Comparison of ENCODE assay signal across 13 cellular contexts in genomic region chr3:188854395-188855149, GRCh38.
A peak's percentile ranks its signal among the peaks of the same experiment; 100 is the strongest.
DNase-seq lines count a peak whose midpoint lies in the region; ATAC-seq and TF ChIP-seq lines count a peak whose summit lies in the region.
"Had no signal": no experiment of that assay in that cellular context is flagged by ENCODE, and none has a peak within 500 bp of the region (broad histone marks: within the 10 kb centered on the region; RNA-seq: fewer than 3 reads in every experiment).

No MANE protein-coding gene starts in this region.

- no peaks in the 10 kb centered on the region for H3K36me3 ChIP-seq in esophagus (ENCODE audit: control insufficient read depth in 2 of 2, insufficient read depth in 2 of 2, low read length in 1 of 2)
- no peaks in the 10 kb centered on the region for H3K36me3 ChIP-seq in tibial artery
- no peaks in the 10 kb centered on the region for H3K36me3 ChIP-seq in GM23338 (ENCODE audit: insufficient read depth)

- POLR2A ChIA-PET in activated CD4-positive, alpha-beta memory T cell treated with anti-CD3 and anti-CD28 coated beads, Interleukin-2, amount 10 ng/mL, durations not matched to agents 7 days and 5 days (lab: Charles Lee), result no interaction called here

- CTCF ChIA-PET in activated CD4-positive, alpha-beta memory T cell treated with anti-CD3 and anti-CD28 coated beads, Interleukin-2, amount 10 ng/mL, durations not matched to agents 7 days and 5 days (lab: Charles Lee), result interaction anchor here (1.4 kb wide), 1 partner anchor 1114 kb away, joined by 3 read pairs; no protein-coding TSS in a partner anchor

- H3K27ac ChIP-seq in esophagus (ENCODE audit: low read depth in 2 of 2, low read length in 1 of 2), result peak overlapping the region; percentile 20 to 56
- H3K27ac ChIP-seq in tibial artery, result peak overlapping the region; percentile 16 to 59
- H3K27ac ChIP-seq in GM23338 (ENCODE audit: low read depth), result no peak overlapping the region

- TF ChIP-seq CTCF in tibial artery (IDR thresholded peaks at IDR 0.05), result no peak
- TF ChIP-seq CTCF in GM23338 (conservative IDR thresholded peaks at IDR 0.05; ENCODE audit: low read depth in 2 of 2), result no peak

- H3K9me3 ChIP-seq in esophagus (ENCODE audit: control insufficient read depth in 2 of 2, insufficient read depth in 1 of 2, low read depth in 1 of 2, low read length in 1 of 2) (no peaks in the 10 kb centered on the region), tibial artery (no peaks in the 10 kb centered on the region)

- H3K27me3 ChIP-seq in esophagus (ENCODE audit: control insufficient read depth in 1 of 2, insufficient read depth in 2 of 2, low read length in 2 of 2), result no peaks in the 10 kb centered on the region
- H3K27me3 ChIP-seq in tibial artery, result no peaks in the 10 kb centered on the region
- H3K27me3 ChIP-seq in GM23338 (ENCODE audit: insufficient read depth), result no peaks in the 10 kb centered on the region

- H3K4me1 Mint-ChIP-seq in GM23338, result no peaks in the 10 kb centered on the region; the same call in 2 of the 3 replicates
- no peaks in the 10 kb centered on the region for H3K4me1 Mint-ChIP-seq in activated CD4-positive, alpha-beta memory T cell treated with anti-CD3 and anti-CD28 coated beads, Interleukin-2, amount 10 ng/mL, durations not matched to agents 7 days and 5 days

- no peaks in the 10 kb centered on the region for H3F3A ChIP-seq in GM23338 (replicated peaks; ENCODE audit: low read depth)

- H3K9me3 Mint-ChIP-seq in GM23338, result no peaks in the 10 kb centered on the region
- H3K9me3 Mint-ChIP-seq in activated CD4-positive, alpha-beta memory T cell treated with anti-CD3 and anti-CD28 coated beads, Interleukin-2, amount 10 ng/mL, durations not matched to agents 7 days and 5 days, result no peaks in the 10 kb centered on the region
- H3K9me3 Mint-ChIP-seq: brain, nephron had no signal

- no peaks in the 10 kb centered on the region; the same call in 1 of the 2 replicates for H4K20me1 ChIP-seq in GM23338 (replicated peaks; ENCODE audit: insufficient read depth)

- H3K9me2 ChIP-seq in GM23338 (ENCODE audit: insufficient read depth), result no peaks in the 10 kb centered on the region

- H3K79me2 ChIP-seq in GM23338 (replicated peaks; ENCODE audit: insufficient read depth), result no peaks in the 10 kb centered on the region

- H3K36me3 Mint-ChIP-seq in GM23338 (ENCODE audit: low read depth), result no peaks in the 10 kb centered on the region
- no peaks in the 10 kb centered on the region for H3K36me3 Mint-ChIP-seq in activated CD4-positive, alpha-beta memory T cell treated with anti-CD3 and anti-CD28 coated beads, Interleukin-2, amount 10 ng/mL, durations not matched to agents 7 days and 5 days (ENCODE audit: low read depth)
- H3K36me3 Mint-ChIP-seq: brain had no signal

- H3K4me3 ChIP-seq in esophagus (ENCODE audit: low read depth in 1 of 2, low read length in 2 of 2) (no peak overlapping the region), tibial artery (no peak overlapping the region), GM23338 (no peak overlapping the region)

- 51 to 69% methylated on average over 3 of the region's 3 CpGs for WGBS in esophagus, 2 donors

- peak; percentile 65 for DNase-seq in NCI-H82 (lab: John Stamatoyannopoulos, UW)
- DNase-seq in medulla oblongata (ENCODE audit: extremely low spot score), result peak; percentile 60
- DNase-seq in tibial artery, result no peak
- no peak for DNase-seq in GM23338 (ENCODE audit: low spot score)
- no peak for DNase-seq in activated CD4-positive, alpha-beta memory T cell treated with anti-CD3 and anti-CD28 coated beads, Interleukin-2, amount 10 ng/mL, durations not matched to agents 7 days and 5 days
- no peak for DNase-seq in NOMO-1 treated with DMSO at 0.1 percent for 48 hours (lab: John Stamatoyannopoulos, UW; ENCODE audit: unreplicated experiment)
- DNase-seq: activated CD8-positive, alpha-beta memory T cell treated with anti-CD3 and anti-CD28 coated beads, Interleukin-2, amount 50 U/mL, for 4 hours; Kasumi-1; NCI-H69 had no signal

- ATAC-seq in GM23338, result no peak
- no peak for ATAC-seq in HG03521 (IDR thresholded peaks at IDR 0.05; ENCODE audit: unreplicated experiment)

- no peak overlapping the region for H3K27ac Mint-ChIP-seq in GM23338
- H3K27ac Mint-ChIP-seq in activated CD4-positive, alpha-beta memory T cell treated with anti-CD3 and anti-CD28 coated beads, Interleukin-2, amount 10 ng/mL, durations not matched to agents 7 days and 5 days, result no peak overlapping the region

- H3K4me3 Mint-ChIP-seq in GM23338, result no peak overlapping the region
- H3K4me3 Mint-ChIP-seq in activated CD4-positive, alpha-beta memory T cell treated with anti-CD3 and anti-CD28 coated beads, Interleukin-2, amount 10 ng/mL, durations not matched to agents 7 days and 5 days, result no peak overlapping the region
- H3K4me3 Mint-ChIP-seq: brain, nephron had no signal

- no peaks in the 10 kb centered on the region for H3K27me3 Mint-ChIP-seq in GM23338 (ENCODE audit: insufficient read depth, low read depth, poor library complexity)
- no peaks in the 10 kb centered on the region for H3K27me3 Mint-ChIP-seq in activated CD4-positive, alpha-beta memory T cell treated with anti-CD3 and anti-CD28 coated beads, Interleukin-2, amount 10 ng/mL, durations not matched to agents 7 days and 5 days
- H3K27me3 Mint-ChIP-seq: brain had no signal

- H3K4me2 ChIP-seq in GM23338, result no peak overlapping the region

- intact Hi-C loops in tibial artery (cut with DNase I; ENCODE audit: low total_unique reads), result no loop called here

- no peaks in the 10 kb centered on the region for H3K4me1 ChIP-seq in esophagus (ENCODE audit: control insufficient read depth in 2 of 2, insufficient read depth in 2 of 2, low read length in 1 of 2)
- peaks cover 0 to 51% (median 26%) of the 10 kb centered on the region in 4 donors for H3K4me1 ChIP-seq in tibial artery
- no peaks in the 10 kb centered on the region for H3K4me1 ChIP-seq in GM23338 (ENCODE audit: insufficient read depth)

- H2AFZ ChIP-seq in GM23338, result no peak overlapping the region

TF ChIP-seq in GM23338, 12 proteins besides CTCF, POLR2A, EP300 and RAD21 (continues in another document):
- TF ChIP-seq EZH2 (IDR thresholded peaks at IDR 0.05; ENCODE audit: low read depth, unreplicated experiment) (no peak), STAT1 (IDR thresholded peaks at IDR 0.05; ENCODE audit: unreplicated experiment) (no peak), REST (IDR thresholded peaks at IDR 0.05; ENCODE audit: unreplicated experiment) (no peak), ZNF114 (CRISPR knock-in tag; IDR thresholded peaks at IDR 0.05) (no peak), ZNF331 (CRISPR knock-in tag; IDR thresholded peaks at IDR 0.05; ENCODE audit: low read depth) (no peak), JUNB (IDR thresholded peaks at IDR 0.05; ENCODE audit: unreplicated experiment) (no peak)

Comparison
In these comparisons a context has a peak if more than half of its experiments do, and no peak if none do; other contexts are left out.
1. DNase-seq: peak in NCI-H82 (single experiment) and medulla oblongata (single experiment); none in tibial artery (0 of 2), GM23338 (single experiment), activated CD4-positive, alpha-beta memory T cell treated with anti-CD3 and anti-CD28 coated beads, Interleukin-2, amount 10 ng/mL, durations not matched to agents 7 days and 5 days (single experiment) and NOMO-1 treated with DMSO at 0.1 percent for 48 hours (single experiment).